ENCODE assay signal across 16 cellular contexts in genomic region chr11:80613630-80614029, GRCh38.
"Had no signal": no experiment of that assay in that cellular context is flagged by ENCODE, and none has a peak within 500 bp of the region (broad histone marks: within the 10 kb centered on the region; RNA-seq: fewer than 3 reads in every experiment).

No MANE protein-coding gene starts in this region.

- H3K27me3 ChIP-seq: MG63 had no signal

- H3K36me3 Mint-ChIP-seq: T-cell had no signal

- H3K4me3 ChIP-seq: MG63 had no signal

- H3K27ac Mint-ChIP-seq: T-cell had no signal

- H3K4me3 Mint-ChIP-seq: T-cell had no signal

- H3K27me3 Mint-ChIP-seq: T-cell had no signal

- H3K9me3 ChIP-seq: MG63 had no signal

- H3K4me1 Mint-ChIP-seq: T-cell had no signal

- H3K36me3 ChIP-seq: MG63 had no signal

- DNase-seq: KBM-7, MG63, NCI-H1092 treated with DMSO at 0.1 percent for 48 hours, NCI-H1436, NCI-H187, NCI-H2029, NCI-H2081 treated with DMSO at 0.1 percent for 48 hours, NCI-H2171, NCI-H345, NCI-H446 treated with DMSO at 0.1 percent for 48 hours, NCI-H510A treated with DMSO at 0.1 percent for 48 hours, NCI-H526, RPMI8226, SHP77, SW 1271, T-cell had no signal
